ENCODE assay signal across 7 cellular contexts in genomic region chr2:110465312-110465711, GRCh38. TPM values are rescaled to one million over a fixed set of nuclear protein-coding genes. Genes with fewer than 3 reads are reported as not detected.
DNase-seq lines count a peak whose midpoint lies in the region; ATAC-seq, FAIRE-seq and TF ChIP-seq lines count a peak whose summit lies in the region.
"Not testable (repeated sequence)": the region's sequence is repeated elsewhere in the genome, so short reads cannot be mapped to it uniquely, and the experiment has no call there.

No MANE protein-coding gene starts in this region.

- not testable (repeated sequence) for H3K27me3 ChIP-seq in HepG2 (ENCODE audit: control insufficient read depth in 1 of 2, insufficient read depth in 2 of 2, low read length in 2 of 2)

- intact Hi-C loops in HepG2 (cut with micrococcal nuclease; ENCODE audit: unreplicated experiment) = not testable (repeated sequence)

- H2AFZ ChIP-seq in HepG2 (ENCODE audit: low read length) = not testable (repeated sequence)

- not testable (repeated sequence) for H3K9ac ChIP-seq in HepG2 (ENCODE audit: insufficient read depth, low read depth, low read length)

- H3K79me2 ChIP-seq in HepG2 (ENCODE audit: insufficient read depth, low read length) = not testable (repeated sequence)

- H3K4me1 Mint-ChIP-seq in WTC11 = not testable (repeated sequence)

- CTCF ChIA-PET in WTC11 (lab: Charles Lee); HepG2 (lab: Yijun Ruan, JAX; ENCODE audit: low intra/inter-chr PET ratio, low total read pairs): not testable (repeated sequence)

- H3K36me3 Mint-ChIP-seq in WTC11 = not testable (repeated sequence)

- TF ChIP-seq CTCF in WTC11 (IDR thresholded peaks at IDR 0.05); HepG2 (CRISPR knock-in tag; IDR thresholded peaks at IDR 0.05): not testable (repeated sequence)

- not testable (repeated sequence) for H3K4me1 ChIP-seq in HepG2 (ENCODE audit: insufficient read depth, low read length)

- not testable (repeated sequence) for H3K9me3 ChIP-seq in HepG2 (ENCODE audit: low read length)

- not testable (repeated sequence) for TF ChIP-seq EP300 in HepG2 (IDR thresholded peaks at IDR 0.05; ENCODE audit: low read depth in 2 of 2, low read length in 2 of 2); HepG2 (CRISPR knock-in tag; IDR thresholded peaks at IDR 0.05; ENCODE audit: borderline replicate concordance)

- not testable (repeated sequence) for FAIRE-seq in HepG2 (lab: Jason Lieb, UNC)

- not testable (repeated sequence) for DNase-seq in WTC11 (ENCODE audit: low spot score); HepG2 (ENCODE audit: low spot score)

- not testable (repeated sequence) for TF ChIP-seq RAD21 in HepG2 (CRISPR knock-in tag; IDR thresholded peaks at IDR 0.05)

- not testable (repeated sequence) for H4K20me1 ChIP-seq in HepG2 (ENCODE audit: insufficient read depth, low read length)

- H3K4me3 ChIP-seq in HepG2 (replicated peaks in 1 of 3; ENCODE audit: insufficient read depth in 1 of 3, low read depth in 2 of 3, low read length in 3 of 3) = not testable (repeated sequence)

- ATAC-seq in GM18907 (IDR thresholded peaks at IDR 0.05; ENCODE audit: unreplicated experiment) (peak; percentile 92), GM21390 (IDR thresholded peaks at IDR 0.05; ENCODE audit: unreplicated experiment) (peak; percentile 79), HG02571 (IDR thresholded peaks at IDR 0.05; ENCODE audit: unreplicated experiment) (peak; percentile 85), HG03025 (IDR thresholded peaks at IDR 0.05; ENCODE audit: low FRiP score, unreplicated experiment) (peak; percentile 72), HG03442 (IDR thresholded peaks at IDR 0.05; ENCODE audit: unreplicated experiment) (peak; percentile 95), WTC11 (peak; percentile 81), HepG2 (peak; percentile 83)

- H3K27ac Mint-ChIP-seq in WTC11 = not testable (repeated sequence)

- not testable (repeated sequence) for H3K4me3 Mint-ChIP-seq in WTC11

- not testable (repeated sequence) for H3K36me3 ChIP-seq in HepG2 (replicated peaks in 1 of 2; ENCODE audit: control insufficient read depth in 1 of 2, insufficient read depth in 2 of 2, low read length in 2 of 2)

- no CpG with 5 or more reads among the region's 8 CpGs for whole genome bisulfite sequencing in HepG2 (ENCODE audit: low lambda C conversion rate)

- TF ChIP-seq POLR2A in HepG2 (IDR thresholded peaks at IDR 0.05; ENCODE audit: insufficient read depth in 1 of 2, low read depth in 2 of 2, low read length in 2 of 2) = not testable (repeated sequence)

- POLR2A ChIA-PET in WTC11 (lab: Charles Lee); HepG2 (lab: Yijun Ruan, JAX): not testable (repeated sequence)

- H3K9me3 Mint-ChIP-seq in WTC11 = not testable (repeated sequence)

- H3K27ac ChIP-seq in HepG2 (ENCODE audit: extremely low read length, insufficient read depth, low read length) = not testable (repeated sequence)

- BruUV-seq in HepG2 (replicated peaks; lab: Mats Ljungman, UMichigan) = not testable (repeated sequence)

- H3K4me2 ChIP-seq in HepG2 (ENCODE audit: low read depth, low read length) = not testable (repeated sequence)

- in situ Hi-C loops in HepG2 (cut with HindIII; ENCODE audit: extremely low pct_ligation_motif_present, low pct_unique_long_range_greater_than_20kb) = not testable (repeated sequence)

- H3K27me3 Mint-ChIP-seq in WTC11 (ENCODE audit: low read depth) = not testable (repeated sequence)

RNA-seq across cellular contexts. Expression of gene LIMS4, which starts 7.3 kb away (rescaled TPM):
- total RNA-seq in WTC11 (2021) = 1.1 TPM in 2 of 3 replicates, not detected in the other
- 0.88 and 1.1 TPM in 2 replicates for total RNA-seq in HepG2 (2016; rRNA removed; fragmentation: Illumina TruSeq; extraction: Trizol)
- total RNA-seq in HepG2 (2016; cell fraction: cytosol; rRNA removed; fragmentation: Illumina TruSeq; extraction: Trizol; ENCODE audit: low read depth) = not detected in 2 replicates
- 1.1 and 1.5 TPM in 2 replicates for total RNA-seq in HepG2 (2016; cell fraction: insoluble cytoplasmic fraction; rRNA removed; fragmentation: Illumina TruSeq; extraction: Trizol)
- total RNA-seq in HepG2 (2016; cell fraction: membrane; rRNA removed; fragmentation: Illumina TruSeq; extraction: Trizol) = 0.59 and 1.1 TPM in 2 replicates
- 1.6 TPM in 1 of 2 replicates, not detected in the other for total RNA-seq in HepG2 (2016; cell fraction: nucleus; rRNA removed; fragmentation: Illumina TruSeq; extraction: Trizol)
- polyA plus RNA-seq in HepG2 (2011; rRNA removed) = 0.86 and 2.3 TPM in 2 replicates
- 1.00 and 1.4 TPM in 2 replicates for polyA plus RNA-seq in HepG2 (2011; cell fraction: cytosol; rRNA removed)
- polyA plus RNA-seq in HepG2 (2011; cell fraction: nucleus; rRNA removed) = 2.7 and 3.1 TPM in 2 replicates
- 0.95 TPM in 1 of 2 replicates, not detected in the other for polyA plus RNA-seq in HepG2 (2012)
- 0.12 and 0.23 TPM in 2 replicates for polyA plus RNA-seq in HepG2 (2016; cell fraction: cytosol; fragmentation: Illumina TruSeq; extraction: Trizol; ENCODE audit: low read depth)
- 0.25 and 0.79 TPM in 2 replicates for polyA plus RNA-seq in HepG2 (2016; cell fraction: insoluble cytoplasmic fraction; fragmentation: Illumina TruSeq; extraction: Trizol; ENCODE audit: low read depth)
- polyA plus RNA-seq in HepG2 (2016; cell fraction: membrane; fragmentation: Illumina TruSeq; extraction: Trizol; ENCODE audit: low read depth) = 0.17 and 0.68 TPM in 2 replicates
- 0.76 TPM in 1 of 2 replicates, not detected in the other for polyA plus RNA-seq in HepG2 (2016; cell fraction: nucleus; fragmentation: Illumina TruSeq; extraction: Trizol; ENCODE audit: insufficient read depth, low read depth)
- polyA minus RNA-seq in HepG2 (2011; rRNA and poly(A)+ RNA removed; ENCODE audit: low replicate concordance) = 0.12 and 1.7 TPM in 2 replicates
- polyA minus RNA-seq in HepG2 (2011; cell fraction: cytosol; rRNA and poly(A)+ RNA removed) = 2.1 and 2.5 TPM in 2 replicates
- polyA minus RNA-seq in HepG2 (2011; cell fraction: nucleus; rRNA and poly(A)+ RNA removed) = 4.0 and 5.2 TPM in 2 replicates
